7 cellular contexts compared by ENCODE assay signal in the genomic region with DNA sequence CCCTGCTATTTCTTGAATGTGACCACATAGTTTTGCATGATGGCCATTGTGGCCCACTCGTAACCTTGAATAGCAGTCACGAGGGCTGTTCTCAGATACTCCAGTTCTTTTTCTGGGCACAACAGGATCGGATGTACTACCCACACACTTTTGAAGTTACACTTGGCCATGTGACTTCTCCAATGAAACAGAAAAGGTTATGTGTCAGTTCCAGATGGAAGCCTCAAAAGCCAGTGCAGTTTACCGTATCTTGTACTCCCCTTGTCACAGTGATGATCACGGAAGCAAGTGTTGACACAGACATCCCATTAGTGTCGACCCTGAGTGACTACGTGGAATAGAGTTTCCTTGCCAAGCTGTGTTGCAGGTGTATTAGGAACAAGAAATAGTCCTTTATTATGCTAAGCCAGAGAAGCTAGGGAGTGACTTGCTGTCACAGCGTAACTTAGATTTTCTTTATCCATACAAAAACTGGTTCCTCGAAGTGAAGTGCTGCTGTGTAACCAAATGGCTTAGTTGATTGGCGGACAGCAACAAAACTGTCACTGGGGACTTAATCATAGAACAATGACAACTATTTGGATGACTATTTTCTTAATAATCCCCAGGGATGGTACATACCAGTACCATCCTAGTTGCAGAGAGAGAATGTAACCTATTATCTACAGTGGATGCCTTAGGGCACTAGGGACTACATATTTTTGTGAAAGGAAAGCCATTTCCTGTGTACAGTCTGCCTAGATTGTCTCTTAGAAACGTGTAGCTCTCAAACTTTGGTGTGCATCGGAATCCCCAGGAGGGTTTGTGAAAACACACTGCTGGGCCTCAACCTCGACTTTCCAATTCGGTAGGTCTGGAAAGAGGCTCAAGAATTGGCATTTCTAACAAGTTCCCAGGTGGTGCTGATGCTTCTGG.
DNase-seq lines count a peak whose midpoint lies in the region; ATAC-seq and TF ChIP-seq lines count a peak whose summit lies in the region.

No MANE protein-coding gene starts in this region.

- H3K27me3 ChIP-seq in esophagus (ENCODE audit: control insufficient read depth in 1 of 2, insufficient read depth in 2 of 2, low read length in 2 of 2) (no peaks in the 10 kb centered on the region), stomach (no peaks in the 10 kb centered on the region)

- peaks cover 2 to 9% of the 10 kb centered on the region in 2 donors for H3K4me1 ChIP-seq in esophagus (ENCODE audit: control insufficient read depth in 2 of 2, insufficient read depth in 2 of 2, low read length in 1 of 2)
- peaks cover 0 to 47% (median 24%) of the 10 kb centered on the region in 4 donors for H3K4me1 ChIP-seq in stomach

- H3K9me3 ChIP-seq in esophagus (ENCODE audit: control insufficient read depth in 2 of 2, insufficient read depth in 1 of 2, low read depth in 1 of 2, low read length in 1 of 2), result no peaks in the 10 kb centered on the region
- no peaks in the 10 kb centered on the region for H3K9me3 ChIP-seq in stomach

- no peak for TF ChIP-seq CTCF in stomach (IDR thresholded peaks at IDR 0.05)

- peak; percentile 62 for ATAC-seq in GM19438 (IDR thresholded peaks at IDR 0.05; ENCODE audit: low read depth, unreplicated experiment)
- ATAC-seq in GM21447 (IDR thresholded peaks at IDR 0.05; ENCODE audit: unreplicated experiment), result no peak

- no peak for TF ChIP-seq EP300 in stomach (IDR thresholded peaks at IDR 0.05)

- TF ChIP-seq POLR2A in stomach (IDR thresholded peaks at IDR 0.05), result no peak

- H3K27ac ChIP-seq in esophagus (ENCODE audit: low read depth in 2 of 2, low read length in 1 of 2) (peak overlapping the region; percentile 86 to 98), stomach (peak overlapping the region; percentile 25 to 84 (median 77))

- DNase-seq in M059J (ENCODE audit: low read depth), result peak; percentile 89
- DNase-seq in stomach, result no peak
- DNase-seq in NCI-H1417 treated with DMSO at 0.1 percent for 48 hours (lab: John Stamatoyannopoulos, UW), result no peak
- DNase-seq in NCI-H510A treated with DMSO at 0.1 percent for 48 hours (lab: John Stamatoyannopoulos, UW), result no peak

- WGBS in esophagus, 2 donors, result 44 to 51% methylated on average over 14 of the region's 14 CpGs
- 67 to 79% (median 71%) methylated on average over 14 of the region's 14 CpGs for WGBS in stomach, 5 donors

- H3K4me3 ChIP-seq in esophagus (ENCODE audit: low read depth in 1 of 2, low read length in 2 of 2) (no peak overlapping the region), stomach (no peak overlapping the region)

- H3K36me3 ChIP-seq in esophagus (ENCODE audit: control insufficient read depth in 2 of 2, insufficient read depth in 2 of 2, low read length in 1 of 2) (no peaks in the 10 kb centered on the region), stomach (peaks cover 0 to 13% (median 10%) of the 10 kb centered on the region in 4 donors)

- intact Hi-C loops in stomach (cut with DNase I; ENCODE audit: low total_unique reads), result no loop called here
